In the genomic region with DNA sequence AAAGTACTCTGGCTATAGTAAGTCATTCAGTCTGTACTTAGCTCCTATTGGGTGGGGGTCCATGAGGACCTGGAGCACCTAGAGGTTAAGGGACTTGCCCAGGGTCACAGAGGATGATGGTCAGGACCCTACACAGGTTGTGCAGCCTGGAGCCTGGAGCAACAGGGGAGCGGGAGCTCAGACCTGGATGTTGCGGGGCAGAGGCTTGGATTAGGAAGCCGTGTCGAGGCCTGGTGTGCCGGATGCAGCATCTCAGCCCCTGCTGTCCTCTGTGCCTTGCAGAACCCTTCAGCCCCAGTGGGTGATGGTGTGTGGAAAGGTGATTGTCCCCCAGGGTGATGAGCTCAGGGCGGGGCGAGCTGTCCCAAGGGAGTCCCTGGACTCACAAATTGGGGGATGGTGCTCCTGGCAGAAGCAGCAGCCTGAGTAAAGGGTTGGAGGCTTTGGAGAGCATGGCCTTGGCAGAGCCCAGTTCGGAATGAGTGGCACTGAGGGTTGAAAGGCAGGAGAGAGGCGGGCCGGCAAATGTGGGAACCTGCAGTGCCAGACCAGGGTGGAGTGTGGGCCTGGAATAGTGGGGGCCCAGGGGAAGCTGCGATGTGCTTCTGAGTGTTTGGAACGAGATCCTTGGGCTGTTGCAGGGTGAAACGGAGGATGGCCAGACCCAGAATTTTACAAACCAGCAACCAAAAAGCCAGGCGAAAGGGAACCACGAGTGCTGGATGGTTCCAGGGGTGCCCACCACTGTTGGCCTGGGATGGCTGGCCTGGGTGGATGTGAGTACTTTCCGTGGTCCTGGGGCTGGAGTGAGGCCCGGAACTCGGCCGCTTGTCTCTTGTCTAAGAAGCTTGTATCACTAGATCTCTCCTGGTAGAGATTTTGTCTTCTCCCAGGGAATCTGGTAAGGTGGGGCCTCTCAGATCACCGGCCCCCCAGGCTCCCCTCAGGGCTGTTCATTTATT, we compare ENCODE assay signal across 9 cellular contexts. TPM values are rescaled to one million over a fixed set of nuclear protein-coding genes. Genes with fewer than 3 reads are reported as not detected.
A peak's percentile ranks its signal among the peaks of the same experiment; 100 is the strongest.
DNase-seq lines count a peak whose midpoint lies in the region; ATAC-seq and TF ChIP-seq lines count a peak whose summit lies in the region.
"Had no signal": no experiment of that assay in that cellular context is flagged by ENCODE, and none has a peak within 500 bp of the region (broad histone marks: within the 10 kb centered on the region; RNA-seq: fewer than 3 reads in every experiment).

No MANE protein-coding gene starts in this region.

- peaks cover 47% of the 10 kb centered on the region for H3K4me1 Mint-ChIP-seq in brain

- peaks cover 3% of the 10 kb centered on the region for H3K36me3 Mint-ChIP-seq in brain

- H3K27ac Mint-ChIP-seq in brain, result peak overlapping the region; percentile 29 to 88 (median 66)

- intact Hi-C loops in Right ventricle myocardium inferior (cut with DNase I) (loop anchor here (5.0 kb wide), 2 partner anchors 36 to 104 kb away; no protein-coding TSS in a partner anchor), uterus (cut with DNase I; ENCODE audit: low total_unique reads) (no loop called here)

- no peaks in the 10 kb centered on the region for H3K36me3 ChIP-seq in right atrium auricular region
- peaks cover 27% of the 10 kb centered on the region for H3K36me3 ChIP-seq in muscle layer of colon (ENCODE audit: insufficient read depth, low read length)
- H3K36me3 ChIP-seq in uterus, result no peaks in the 10 kb centered on the region

- H3K27me3 ChIP-seq in right atrium auricular region (no peaks in the 10 kb centered on the region), muscle layer of colon (ENCODE audit: control insufficient read depth in 1 of 2, insufficient read depth in 2 of 2, low read length in 2 of 2) (no peaks in the 10 kb centered on the region), uterus (no peaks in the 10 kb centered on the region)

- peaks cover 0 to 51% of the 10 kb centered on the region in 2 donors for H3K4me1 ChIP-seq in right atrium auricular region
- peaks cover 65% of the 10 kb centered on the region for H3K4me1 ChIP-seq in muscle layer of colon (ENCODE audit: insufficient read depth, low read length)
- H3K4me1 ChIP-seq in uterus, result peaks cover 0 to 12% of the 10 kb centered on the region in 2 donors

- ATAC-seq in Right ventricle myocardium inferior, result peak; percentile 27

- no peaks in the 10 kb centered on the region for H3K9me3 Mint-ChIP-seq in brain

- H3K9me3 ChIP-seq in right atrium auricular region (no peaks in the 10 kb centered on the region), muscle layer of colon (ENCODE audit: low read length) (no peaks in the 10 kb centered on the region), uterus (no peaks in the 10 kb centered on the region)

- H3K9ac ChIP-seq in muscle layer of colon (ENCODE audit: low read length), result peak overlapping the region; percentile 35

- no peak for TF ChIP-seq CTCF in right atrium auricular region (IDR thresholded peaks at IDR 0.05)
- no peak for TF ChIP-seq CTCF in brain (conservative IDR thresholded peaks at IDR 0.05)
- TF ChIP-seq CTCF in uterus (IDR thresholded peaks at IDR 0.05), result no peak

- H3K4me3 ChIP-seq in right atrium auricular region (no peak overlapping the region), muscle layer of colon (ENCODE audit: low read depth in 1 of 2, low read length in 2 of 2) (peak overlapping the region; percentile 26 to 41), uterus (no peak overlapping the region)

- peak overlapping the region; percentile 69 to 85 (median 84) for H3K4me3 Mint-ChIP-seq in brain

- TF ChIP-seq POLR2A in uterus (IDR thresholded peaks at IDR 0.05), result no peak

- peak; percentile 63 for DNase-seq in Right ventricle myocardium inferior (ENCODE audit: missing footprints)
- no peak for DNase-seq in right atrium auricular region (ENCODE audit: low spot score)
- DNase-seq in uterus, result no peak
- DNase-seq in SIG-M5 (lab: John Stamatoyannopoulos, UW), result no peak
- DNase-seq in ureter (ENCODE audit: low spot score), result no peak
- no peak for DNase-seq in stimulated activated CD4-positive, alpha-beta T cell treated with anti-CD3 and anti-CD28 coated beads, Interleukin-4, amount 100 ng/mL, for 4 hours
- DNase-seq: NCI-H1694 had no signal

- no peak overlapping the region for H3K27ac ChIP-seq in right atrium auricular region
- peak overlapping the region; percentile 74 for H3K27ac ChIP-seq in muscle layer of colon (ENCODE audit: low read depth, low read length)
- H3K27ac ChIP-seq in uterus, result peak overlapping the region; percentile 84 to 92

- H3K27me3 Mint-ChIP-seq in brain, result no peaks in the 10 kb centered on the region

RNA-seq across cellular contexts. Expression of gene TPCN2, which starts 2.9 kb away (rescaled TPM):
- total RNA-seq in Right ventricle myocardium inferior, result 9.1 TPM
- 1 to 10 TPM; 4.2 to 5.3 TPM for total RNA-seq in right atrium auricular region
- 2.7 TPM for polyA plus RNA-seq in brain (ENCODE audit: insufficient read depth, low read depth, low replicate concordance)
- 10 to 100 TPM in 3 of 4 donors, 1 to 10 TPM in 1; 5.6 to 54.6 (median 17.7) TPM for total RNA-seq in uterus
- total RNA-seq in ureter, result 27.9 TPM

RNA-seq across cellular contexts. Expression of gene MRGPRF, which starts 38.6 kb away (rescaled TPM):
- total RNA-seq in Right ventricle myocardium inferior, result 7.6 TPM
- 10 to 100 TPM; 10.8 to 17.6 TPM for total RNA-seq in right atrium auricular region
- 2.3 TPM for polyA plus RNA-seq in brain (ENCODE audit: insufficient read depth, low read depth, low replicate concordance)
- total RNA-seq in uterus, result 100 to 1,000 TPM in 1 of 4 donors, 10 to 100 TPM in 3; 52.6 to 173 (median 75.0) TPM
- total RNA-seq in ureter, result 75.2 TPM

Comparison
In these comparisons a context has a peak if more than half of its experiments do, and no peak if none do; other contexts are left out.
1. H3K27ac ChIP-seq: peak in muscle layer of colon (single experiment) and uterus (2 of 2); none in right atrium auricular region (0 of 2).
2. H3K4me3 ChIP-seq: peak in muscle layer of colon (2 of 2); none in right atrium auricular region (0 of 2) and uterus (0 of 2).